Comparison of ENCODE assay signal across 18 cellular contexts in the genomic region with DNA sequence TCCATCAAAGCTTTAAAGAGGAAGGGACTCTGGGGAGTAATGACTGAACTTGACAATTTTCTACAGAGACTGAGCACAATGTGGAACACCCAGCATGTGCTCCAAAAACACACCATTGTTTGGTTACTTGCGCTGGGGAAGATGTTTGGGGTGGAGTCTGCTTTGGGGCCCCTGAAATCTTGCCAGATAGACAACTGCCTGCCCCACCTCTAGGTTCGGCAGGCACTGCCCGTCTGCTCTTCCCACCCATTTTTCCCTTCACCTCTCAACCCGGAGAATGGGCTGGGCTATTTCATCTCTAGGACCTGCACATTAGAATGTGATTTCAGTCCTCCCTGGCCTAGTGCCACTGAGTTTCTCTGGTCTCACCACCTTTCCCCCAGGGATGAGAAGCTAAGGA. TPM values are rescaled to one million over a fixed set of nuclear protein-coding genes. Genes with fewer than 3 reads are reported as not detected.
DNase-seq lines count a peak whose midpoint lies in the region; ATAC-seq and TF ChIP-seq lines count a peak whose summit lies in the region.
"Had no signal": no experiment of that assay in that cellular context is flagged by ENCODE, and none has a peak within 500 bp of the region (broad histone marks: within the 10 kb centered on the region; RNA-seq: fewer than 3 reads in every experiment).

No MANE protein-coding gene starts in this region.

- no peak for TF ChIP-seq RAD21 in SK-N-SH (IDR thresholded peaks at IDR 0.05; ENCODE audit: low read length)

- H3K9me3 Mint-ChIP-seq in endodermal cell = peaks cover 7% of the 10 kb centered on the region
- H3K9me3 Mint-ChIP-seq: CD4-positive, CD25-positive, alpha-beta regulatory T cell had no signal

- TF ChIP-seq POLR2A in sigmoid colon (IDR thresholded peaks at IDR 0.05) = no peak
- no peak for TF ChIP-seq POLR2A in upper lobe of left lung (IDR thresholded peaks at IDR 0.05)

- no peaks in the 10 kb centered on the region for H3K9me3 ChIP-seq in T-helper 17 cell (ENCODE audit: control insufficient read depth, low read length, poor library complexity, severe bottlenecking)
- H3K9me3 ChIP-seq in endodermal cell (ENCODE audit: control insufficient read depth, low read length) = no peaks in the 10 kb centered on the region
- H3K9me3 ChIP-seq in sigmoid colon = no peaks in the 10 kb centered on the region
- no peaks in the 10 kb centered on the region for H3K9me3 ChIP-seq in upper lobe of left lung
- H3K9me3 ChIP-seq in SK-N-SH = no peaks in the 10 kb centered on the region

- H3K27ac Mint-ChIP-seq in T-helper 17 cell = peak overlapping the region; percentile 41
- H3K27ac Mint-ChIP-seq in endodermal cell = no peak overlapping the region

- H3F3A ChIP-seq in SK-N-SH (replicated peaks; ENCODE audit: insufficient read depth) = no peaks in the 10 kb centered on the region

- CTCF ChIA-PET in SK-N-SH (lab: Yijun Ruan, JAX) = interaction anchor here (0.5 to 2.8 kb wide), 3 partner anchors 11 to 41 kb away, joined by 3 to 8 read pairs (median 3); no protein-coding TSS in a partner anchor

- H3K9ac ChIP-seq in endodermal cell (ENCODE audit: extremely low read depth, low read length, poor library complexity, severe bottlenecking) = no peak overlapping the region
- H3K9ac ChIP-seq in SK-N-SH = no peak overlapping the region

- intact Hi-C loops in sigmoid colon (cut with DNase I) = no loop called here

- H3K36me3 ChIP-seq in endodermal cell (ENCODE audit: control insufficient read depth, insufficient read depth, low read length) = no peaks in the 10 kb centered on the region
- no peaks in the 10 kb centered on the region for H3K36me3 ChIP-seq in sigmoid colon
- no peaks in the 10 kb centered on the region for H3K36me3 ChIP-seq in upper lobe of left lung
- H3K36me3 ChIP-seq in SK-N-SH (replicated peaks in 1 of 2; ENCODE audit: control insufficient read depth in 1 of 2, insufficient read depth in 2 of 2, low read length in 1 of 2) = no peaks in the 10 kb centered on the region

- POLR2A ChIA-PET in SK-N-SH (lab: Yijun Ruan, JAX) = no interaction called here

- H2AFZ ChIP-seq in SK-N-SH (ENCODE audit: low read depth) = no peak overlapping the region

- TF ChIP-seq CTCF in endodermal cell (conservative IDR thresholded peaks at IDR 0.05) (no peak), sigmoid colon (IDR thresholded peaks at IDR 0.05) (no peak), upper lobe of left lung (IDR thresholded peaks at IDR 0.05) (no peak), SK-N-SH (IDR thresholded peaks at IDR 0.05) (no peak)

- H3K4me1 Mint-ChIP-seq in T-helper 17 cell (no peaks in the 10 kb centered on the region), endodermal cell (peaks cover 42% of the 10 kb centered on the region)

- H3K4me3 Mint-ChIP-seq in T-helper 17 cell (no peak overlapping the region), endodermal cell (no peak overlapping the region)

- no peaks in the 10 kb centered on the region for H3K79me2 ChIP-seq in SK-N-SH (ENCODE audit: insufficient read depth)

- peaks cover 19% of the 10 kb centered on the region for H3K27me3 ChIP-seq in endodermal cell (ENCODE audit: control insufficient read depth, insufficient read depth, low read length, poor library complexity, severe bottlenecking)
- no peaks in the 10 kb centered on the region for H3K27me3 ChIP-seq in sigmoid colon
- no peaks in the 10 kb centered on the region for H3K27me3 ChIP-seq in upper lobe of left lung
- H3K27me3 ChIP-seq in SK-N-SH (ENCODE audit: insufficient read depth) = peaks cover 19% of the 10 kb centered on the region; the same call in 1 of the 2 replicates

- TF ChIP-seq EP300 in sigmoid colon (IDR thresholded peaks at IDR 0.05) (no peak), upper lobe of left lung (IDR thresholded peaks at IDR 0.05) (no peak), SK-N-SH (IDR thresholded peaks at IDR 0.05; ENCODE audit: borderline replicate concordance in 1 of 2, low read depth in 1 of 2, low read length in 1 of 2) (no peak)

- no peaks in the 10 kb centered on the region for H4K20me1 ChIP-seq in SK-N-SH (ENCODE audit: insufficient read depth)

- H3K36me3 Mint-ChIP-seq in T-helper 17 cell (ENCODE audit: low read depth) = peaks cover 3% of the 10 kb centered on the region
- H3K36me3 Mint-ChIP-seq in endodermal cell (ENCODE audit: low read depth) = no peaks in the 10 kb centered on the region
- H3K36me3 Mint-ChIP-seq: CD4-positive, CD25-positive, alpha-beta regulatory T cell had no signal

- H3K27ac ChIP-seq in endodermal cell (ENCODE audit: low read depth, low read length) (no peak overlapping the region), sigmoid colon (peak overlapping the region; percentile 37 to 83 (median 62)), upper lobe of left lung (peak overlapping the region in 3 of 4 donors; percentile 24 to 34 (median 26)), SK-N-SH (ENCODE audit: low read depth in 2 of 2, low read length in 1 of 2) (no peak overlapping the region)

- H3K4me2 ChIP-seq in SK-N-SH = no peak overlapping the region

- no peaks in the 10 kb centered on the region for H3K27me3 Mint-ChIP-seq in T-helper 17 cell
- H3K27me3 Mint-ChIP-seq in endodermal cell (ENCODE audit: insufficient read depth) = peaks cover 63% of the 10 kb centered on the region
- H3K27me3 Mint-ChIP-seq: CD4-positive, CD25-positive, alpha-beta regulatory T cell had no signal

- WGBS in endodermal cell (ENCODE audit: insufficient coverage in 1 of 2, insufficient read length in 1 of 2), 2 experiments = 89 to 100% methylated on average over 1 to 4 of the region's 4 CpGs
- WGBS in sigmoid colon, 2 donors = 31 to 75% methylated on average over 4 of the region's 4 CpGs
- WGBS in upper lobe of left lung, 2 donors = 37 to 76% methylated on average over 4 of the region's 4 CpGs
- 58% methylated on average over 4 of the region's 4 CpGs for WGBS in SK-N-SH (ENCODE audit: low lambda C conversion rate)

- DNase-seq in T-helper 17 cell = no peak
- DNase-seq in endodermal cell = peak; percentile 45
- no peak for DNase-seq in sigmoid colon
- DNase-seq in upper lobe of left lung = no peak
- no peak for DNase-seq in stimulated activated CD4-positive, alpha-beta T cell treated with anti-CD3 and anti-CD28 coated beads, Interleukin-12 subunit alpha, Interleukin-12 subunit beta, amount 100 ng/mL, for 4 hours
- DNase-seq in SK-N-SH = no peak
- DNase-seq: CD4-positive, CD25-positive, alpha-beta regulatory T cell; DMS53; KG1; NCI-H1436; NCI-H2029; NCI-H2171 treated with DMSO at 0.1 percent for 48 hours; NCI-H774; PC-3 had no signal

- no peaks in the 10 kb centered on the region for H3K9me2 ChIP-seq in SK-N-SH

- no peak overlapping the region for H3K4me3 ChIP-seq in endodermal cell (ENCODE audit: low read length)
- no peak overlapping the region for H3K4me3 ChIP-seq in sigmoid colon
- H3K4me3 ChIP-seq in upper lobe of left lung = no peak overlapping the region
- no peak overlapping the region for H3K4me3 ChIP-seq in SK-N-SH (ENCODE audit: low read depth in 2 of 2, low read length in 1 of 2)

- H3K4me1 ChIP-seq in endodermal cell (ENCODE audit: control insufficient read depth, insufficient read depth, low read length) = no peaks in the 10 kb centered on the region
- H3K4me1 ChIP-seq in sigmoid colon = peaks cover 0 to 48% (median 42%) of the 10 kb centered on the region in 4 donors
- H3K4me1 ChIP-seq in upper lobe of left lung = peaks cover 16 to 55% (median 53%) of the 10 kb centered on the region in 4 donors
- H3K4me1 ChIP-seq in SK-N-SH (ENCODE audit: control insufficient read depth in 1 of 2, insufficient read depth in 2 of 2, low read depth in 1 of 2, low read length in 1 of 2) = peaks cover 0 to 3% of the 10 kb centered on the region in 2 experiments; a peak in 1 of 4 replicates

- ATAC-seq in T-helper 17 cell (no peak), upper lobe of left lung (ENCODE audit: low FRiP score in 2 of 2) (no peak), HG03432 (IDR thresholded peaks at IDR 0.05; ENCODE audit: unreplicated experiment) (no peak)
- ATAC-seq: HepG2, PC-3 had no signal

TF ChIP-seq in SK-N-SH, 30 proteins besides CTCF, POLR2A, EP300 and RAD21 (continues in another document):
- TF ChIP-seq TCF12 (IDR thresholded peaks at IDR 0.05) (no peak), CHD2 (IDR thresholded peaks at IDR 0.05; ENCODE audit: low read length, partially characterized antibody) (no peak), RCOR1 (IDR thresholded peaks at IDR 0.05; ENCODE audit: low read length) (no peak), GATA2 (CRISPR knock-in tag; IDR thresholded peaks at IDR 0.05) (no peak), TAF1 (IDR thresholded peaks at IDR 0.05; ENCODE audit: borderline replicate concordance, low read depth, low read length) (no peak), EZH2phosphoT487 (IDR thresholded peaks at IDR 0.05; ENCODE audit: borderline replicate concordance, low read depth) (no peak), JUND (IDR thresholded peaks at IDR 0.05) (no peak)
- TF ChIP-seq, protein P1, sequence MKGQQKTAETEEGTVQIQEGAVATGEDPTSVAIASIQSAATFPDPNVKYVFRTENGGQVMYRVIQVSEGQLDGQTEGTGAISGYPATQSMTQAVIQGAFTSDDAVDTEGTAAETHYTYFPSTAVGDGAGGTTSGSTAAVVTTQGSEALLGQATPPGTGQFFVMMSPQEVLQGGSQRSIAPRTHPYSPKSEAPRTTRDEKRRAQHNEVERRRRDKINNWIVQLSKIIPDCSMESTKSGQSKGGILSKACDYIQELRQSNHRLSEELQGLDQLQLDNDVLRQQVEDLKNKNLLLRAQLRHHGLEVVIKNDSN (IDR thresholded peaks at IDR 0.05; ENCODE audit: borderline replicate concordance, low read depth) = no peak

RNA-seq across cellular contexts. Expression of gene TSC22D3, which starts 41.9 kb away (rescaled TPM):
- total RNA-seq in T-helper 17 cell = 1,000 to 10,000 TPM; 1,559 to 2,031 TPM
- 10 to 100 TPM in 1 of 2 donors, 1 to 10 TPM in 1; 9.9 to 10.5 TPM for total RNA-seq in endodermal cell
- polyA plus RNA-seq in endodermal cell (2013, experiment 1 of 2) = 28.2 TPM
- 22.4 TPM for polyA plus RNA-seq in endodermal cell (2013, experiment 2 of 2)
- 100 to 1,000 TPM; 232 to 551 (median 473) TPM for total RNA-seq in sigmoid colon
- polyA plus RNA-seq in sigmoid colon = 100 to 1,000 TPM in 1 of 3 donors, 10 to 100 TPM in 2; 40.5 to 272 (median 64.9) TPM
- 1,000 to 10,000 TPM in 1 of 6 donors, 100 to 1,000 TPM in 5; 309 to 1,061 (median 406) TPM for total RNA-seq in upper lobe of left lung
- 9.2 and 10.4 TPM in 2 replicates for polyA plus RNA-seq in SK-N-SH (2012; rRNA removed)
- 8.4 and 9.8 TPM in 2 replicates for polyA plus RNA-seq in SK-N-SH (2012; cell fraction: cytosol; rRNA removed)
- polyA plus RNA-seq in SK-N-SH (2012; cell fraction: nucleus; rRNA removed) = 14.6 and 18.5 TPM in 2 replicates

RNA-seq across cellular contexts. Expression of gene NCBP2L, which starts 43.8 kb away (rescaled TPM):
- under 1 TPM in 1 of 2 donors, not detected in 1; 0.21 TPM for total RNA-seq in T-helper 17 cell
- total RNA-seq in endodermal cell = not detected
- polyA plus RNA-seq in endodermal cell (2013, experiment 1 of 2) = not detected
- polyA plus RNA-seq in endodermal cell (2013, experiment 2 of 2) = not detected
- not detected for total RNA-seq in sigmoid colon
- not detected for polyA plus RNA-seq in sigmoid colon
- 1 to 10 TPM in 1 of 6 donors, under 1 TPM in 2, not detected in 3; 0.13 to 2.0 (median 0.33) TPM for total RNA-seq in upper lobe of left lung
- not detected in 2 replicates for polyA plus RNA-seq in SK-N-SH (2012; rRNA removed)
- not detected in 2 replicates for polyA plus RNA-seq in SK-N-SH (2012; cell fraction: cytosol; rRNA removed)
- not detected in 2 replicates for polyA plus RNA-seq in SK-N-SH (2012; cell fraction: nucleus; rRNA removed)
- total RNA-seq: CD4-positive, CD25-positive, alpha-beta regulatory T cell; H1; HepG2; NCI-H460; PC-3 had no signal
- polyA plus RNA-seq: CD4-positive, CD25-positive, alpha-beta regulatory T cell; H1; HepG2 had no signal

Comparison
In these comparisons a context has a peak if more than half of its experiments do, and no peak if none do; other contexts are left out.
1. H3K27ac ChIP-seq: peak in sigmoid colon (4 of 4) and upper lobe of left lung (3 of 4); none in endodermal cell (single experiment) and SK-N-SH (0 of 2).
2. RNA of gene TSC22D3, which starts 41.9 kb away (total RNA-seq): 1,559 to 2,031 TPM in T-helper 17 cell, 232 to 551 TPM in sigmoid colon and 309 to 1,061 TPM in upper lobe of left lung; 9.9 to 10.5 TPM in endodermal cell; every median in the first group is over 10 times any median in the second.